Comparison of ENCODE assay signal across 15 cellular contexts in the genomic region with DNA sequence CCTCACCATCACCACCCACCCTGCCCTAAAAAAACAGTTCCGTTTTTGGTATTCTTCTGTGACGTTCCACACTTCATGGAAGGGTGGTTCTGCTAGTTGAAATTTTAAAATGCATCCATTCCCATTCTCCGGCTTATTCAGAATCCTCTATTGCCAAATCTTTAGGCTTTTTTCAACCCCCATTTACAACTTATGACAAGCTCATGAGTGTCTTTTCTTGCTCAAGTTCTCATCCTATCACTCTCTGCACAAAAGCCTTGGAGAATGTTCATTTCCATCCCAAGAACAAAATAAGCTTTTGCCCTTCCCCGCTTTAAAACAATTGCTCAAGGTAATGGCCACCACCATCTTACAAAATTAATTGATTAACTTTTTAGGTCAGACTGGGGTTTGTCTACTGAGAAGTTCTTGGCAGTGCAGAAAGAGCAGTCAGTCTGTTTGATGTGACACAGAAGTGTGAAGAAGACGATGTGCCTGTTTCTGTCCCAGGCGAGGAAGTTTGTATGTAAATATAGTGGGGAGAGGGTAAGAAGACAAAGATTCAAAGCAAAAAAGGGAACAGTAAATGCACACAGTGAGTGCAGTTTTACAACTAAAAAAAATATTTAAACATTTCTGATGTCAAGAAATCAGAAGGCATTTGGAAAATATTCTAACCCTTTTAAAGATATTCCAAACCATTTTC.
DNase-seq lines count a peak whose midpoint lies in the region; ATAC-seq and TF ChIP-seq lines count a peak whose summit lies in the region.
"Had no signal": no experiment of that assay in that cellular context is flagged by ENCODE, and none has a peak within 500 bp of the region (broad histone marks: within the 10 kb centered on the region; RNA-seq: fewer than 3 reads in every experiment).

No MANE protein-coding gene starts in this region.

- no peaks in the 10 kb centered on the region for H3K9me3 ChIP-seq in tibial artery

- H3K4me1 ChIP-seq in foreskin keratinocyte: peaks cover 18% of the 10 kb centered on the region
- H3K4me1 ChIP-seq in tibial artery: peaks cover 0 to 7% (median 0%) of the 10 kb centered on the region in 4 donors
- H3K4me1 ChIP-seq: body of pancreas had no signal

- DNase-seq in foreskin keratinocyte: no peak
- no peak for DNase-seq in GM19238 (ENCODE audit: insufficient read length, low spot score)
- DNase-seq in NCI-H146 (lab: John Stamatoyannopoulos, UW): no peak
- DNase-seq in tibial artery: no peak
- no peak for DNase-seq in brain microvascular endothelial cell
- DNase-seq: activated CD4-positive, CD25-positive, alpha-beta regulatory T cell treated with anti-CD3 and anti-CD28 coated beads, Interleukin-2, amount 50 U/mL, for 72 hours; activated T-cell treated with anti-CD3 and anti-CD28 coated beads, Interleukin-2, amount 50 U/mL, for 48 hours; body of pancreas; midbrain; NCI-H526; stimulated activated CD4-positive, alpha-beta T cell treated with anti-CD3 and anti-CD28 coated beads, Interleukin-2, amount 100 ng/mL, for 48 hours; stimulated activated naive CD4-positive, alpha-beta T cell treated with Interleukin-2 at 50 U/mL for 16 hours had no signal

- H3K27me3 ChIP-seq in foreskin keratinocyte: no peaks in the 10 kb centered on the region
- H3K27me3 ChIP-seq in tibial artery: no peaks in the 10 kb centered on the region
- no peaks in the 10 kb centered on the region for H3K27me3 ChIP-seq in brain microvascular endothelial cell (replicated peaks)
- H3K27me3 ChIP-seq: body of pancreas had no signal

- ATAC-seq in GM18873 (IDR thresholded peaks at IDR 0.05; ENCODE audit: low FRiP score, unreplicated experiment): peak; percentile 63
- peak; percentile 70 for ATAC-seq in GM21529 (IDR thresholded peaks at IDR 0.05; ENCODE audit: unreplicated experiment)
- ATAC-seq in HG03108 (IDR thresholded peaks at IDR 0.05; ENCODE audit: unreplicated experiment): peak; percentile 59
- ATAC-seq in foreskin keratinocyte: peak; percentile 18
- ATAC-seq: body of pancreas had no signal

- no peak overlapping the region for H3K27ac ChIP-seq in foreskin keratinocyte
- H3K27ac ChIP-seq in tibial artery: no peak overlapping the region
- no peak overlapping the region for H3K27ac ChIP-seq in brain microvascular endothelial cell
- H3K27ac ChIP-seq: body of pancreas had no signal

- in situ Hi-C loops in brain microvascular endothelial cell (cut with HindIII; ENCODE audit: low pct_ligation_motif_present, low sequenced_read_pairs): no loop called here

- intact Hi-C loops in tibial artery (cut with DNase I; ENCODE audit: low total_unique reads): no loop called here

- H3K4me3 ChIP-seq in tibial artery (no peak overlapping the region), brain microvascular endothelial cell (ENCODE audit: low read depth, low read length) (no peak overlapping the region)
- H3K4me3 ChIP-seq: body of pancreas had no signal

- TF ChIP-seq CTCF in foreskin keratinocyte (conservative IDR thresholded peaks at IDR 0.05) (no peak), tibial artery (IDR thresholded peaks at IDR 0.05) (no peak), brain microvascular endothelial cell (IDR thresholded peaks at IDR 0.05; ENCODE audit: low read depth, low read length, missing control alignments) (no peak)

- H3K36me3 ChIP-seq in tibial artery (no peaks in the 10 kb centered on the region), brain microvascular endothelial cell (replicated peaks) (no peaks in the 10 kb centered on the region)

Comparison
In these comparisons a context has a peak if more than half of its experiments do, and no peak if none do; other contexts are left out.
1. ATAC-seq: peak in every context shown above with its lines; median percentile 70 in GM21529; 63 in GM18873; 59 in HG03108; 18 in foreskin keratinocyte.